Comparison of ENCODE assay signal across 16 cellular contexts in genomic region chrX:103362504-103362903, GRCh38. TPM values are rescaled to one million over a fixed set of nuclear protein-coding genes. Genes with fewer than 3 reads are reported as not detected.
A peak's percentile ranks its signal among the peaks of the same experiment; 100 is the strongest.
DNase-seq lines count a peak whose midpoint lies in the region; ATAC-seq and TF ChIP-seq lines count a peak whose summit lies in the region.
"Had no signal": no experiment of that assay in that cellular context is flagged by ENCODE, and none has a peak within 500 bp of the region (broad histone marks: within the 10 kb centered on the region; RNA-seq: fewer than 3 reads in every experiment).

No MANE protein-coding gene starts in this region.

- DNase-seq in Caco-2 (peak; percentile 37 to 40), NCI-H460 (ENCODE audit: extremely low read depth, low read depth) (peak; percentile 60), endodermal cell (no peak), lung microvascular endothelial cell (ENCODE audit: low read depth in 2 of 2) (peak; percentile 49 to 52), NCI-H2029 (lab: John Stamatoyannopoulos, UW) (no peak), H7 (no peak), NCI-H526 treated with DMSO at 0.1 percent for 48 hours (lab: John Stamatoyannopoulos, UW) (no peak)
- DNase-seq: activated naive CD4-positive, alpha-beta T cell treated with anti-CD3 and anti-CD28 coated beads, Interleukin-2, amount 10 ng/mL, durations not matched to agents 7 days and 5 days; naive B cell; NCI-H1105; NCI-H510A treated with DMSO at 0.1 percent for 48 hours; stimulated activated CD4-positive, alpha-beta T cell treated with anti-CD3 and anti-CD28 coated beads, Interleukin-4, amount 100 ng/mL, for 4 hours; stimulated activated naive B cell treated with anti-CD40 and anti-IgM and Interleukin-4, amounts not matched to agents 10 μg/mL and 1 μg/mL and 100 μg/mL, for 72 hours had no signal

- WGBS in endodermal cell (ENCODE audit: insufficient coverage in 1 of 2, insufficient read length in 1 of 2), 2 experiments = no CpG with 5 or more reads among the region's 1 CpG

- H3K9me3 Mint-ChIP-seq in Caco-2 (ENCODE audit: unreplicated experiment) = no peaks in the 10 kb centered on the region
- peaks cover 5% of the 10 kb centered on the region for H3K9me3 Mint-ChIP-seq in endodermal cell
- H3K9me3 Mint-ChIP-seq: activated naive CD4-positive, alpha-beta T cell treated with anti-CD3 and anti-CD28 coated beads, Interleukin-2, amount 10 ng/mL, durations not matched to agents 7 days and 5 days had no signal

- no TSS peak for BruUV-seq in Caco-2 (replicated peaks; lab: Mats Ljungman, UMichigan)

- H3K36me3 ChIP-seq in Caco-2 (ENCODE audit: control insufficient read depth, insufficient read depth, low read length) (no peaks in the 10 kb centered on the region), endodermal cell (ENCODE audit: control insufficient read depth, insufficient read depth, low read length) (peaks cover 8% of the 10 kb centered on the region), H7 (replicated peaks; ENCODE audit: control insufficient read depth, insufficient read depth, low read length) (peaks cover 4% of the 10 kb centered on the region)
- H3K36me3 ChIP-seq: BLaER1 had no signal

- H3K4me3 Mint-ChIP-seq in Caco-2 (ENCODE audit: unreplicated experiment) (peak overlapping the region; percentile 42), endodermal cell (no peak overlapping the region)
- H3K4me3 Mint-ChIP-seq: activated naive CD4-positive, alpha-beta T cell treated with anti-CD3 and anti-CD28 coated beads, Interleukin-2, amount 10 ng/mL, durations not matched to agents 7 days and 5 days; naive B cell; stimulated activated naive B cell treated with anti-CD40 and anti-IgM and Interleukin-4, amounts not matched to agents 10 μg/mL and 1 μg/mL and 100 μg/mL, for 72 hours had no signal

- H3K36me3 Mint-ChIP-seq in Caco-2 (ENCODE audit: insufficient read depth, unreplicated experiment) (peaks cover 10% of the 10 kb centered on the region), endodermal cell (ENCODE audit: low read depth) (peaks cover 6% of the 10 kb centered on the region)
- H3K36me3 Mint-ChIP-seq: stimulated activated naive B cell treated with anti-CD40 and anti-IgM and Interleukin-4, amounts not matched to agents 10 μg/mL and 1 μg/mL and 100 μg/mL, for 72 hours had no signal

- POLR2A ChIA-PET in Caco-2 (lab: Charles Lee) = interaction anchor here (1.6 kb wide), 1 partner anchor 14 kb away, joined by 4 read pairs; the partner anchor contains the start of gene BEX3

- H3K4me1 Mint-ChIP-seq in Caco-2 (ENCODE audit: low read depth, unreplicated experiment) (peaks cover 34% of the 10 kb centered on the region), endodermal cell (peaks cover 39% of the 10 kb centered on the region)
- H3K4me1 Mint-ChIP-seq: activated naive CD4-positive, alpha-beta T cell treated with anti-CD3 and anti-CD28 coated beads, Interleukin-2, amount 10 ng/mL, durations not matched to agents 7 days and 5 days; stimulated activated naive B cell treated with anti-CD40 and anti-IgM and Interleukin-4, amounts not matched to agents 10 μg/mL and 1 μg/mL and 100 μg/mL, for 72 hours had no signal

- no peaks in the 10 kb centered on the region for H3K9me3 ChIP-seq in Caco-2
- H3K9me3 ChIP-seq in endodermal cell (ENCODE audit: control insufficient read depth, low read length) = no peaks in the 10 kb centered on the region
- H3K9me3 ChIP-seq: BLaER1 had no signal

- ATAC-seq in GM21723 (IDR thresholded peaks at IDR 0.05; ENCODE audit: unreplicated experiment) = no peak
- ATAC-seq: Right ventricle myocardium inferior; stimulated activated naive B cell treated with anti-CD40 and anti-IgM and Interleukin-4, amounts not matched to agents 10 μg/mL and 1 μg/mL and 100 μg/mL, for 72 hours had no signal

- no peaks in the 10 kb centered on the region for H3K27me3 ChIP-seq in Caco-2 (replicated peaks; ENCODE audit: control insufficient read depth, insufficient read depth, low read length)
- H3K27me3 ChIP-seq in endodermal cell (ENCODE audit: control insufficient read depth, insufficient read depth, low read length, poor library complexity, severe bottlenecking) = no peaks in the 10 kb centered on the region
- H3K27me3 ChIP-seq in H7 (ENCODE audit: control insufficient read depth, insufficient read depth, low read length) = no peaks in the 10 kb centered on the region
- H3K27me3 ChIP-seq: BLaER1 had no signal

- no peak overlapping the region for H3K27ac ChIP-seq in endodermal cell (ENCODE audit: low read depth, low read length)
- H3K27ac ChIP-seq: BLaER1 had no signal

- intact Hi-C loops in Caco-2 (cut with micrococcal nuclease; ENCODE audit: unreplicated experiment) = loop anchor here (1.0 to 5.0 kb wide), 3 partner anchors 14 to 100 kb away; partner anchors contain the start of gene BEX3

- H3K27me3 Mint-ChIP-seq in Caco-2 (ENCODE audit: insufficient read depth, unreplicated experiment) (no peaks in the 10 kb centered on the region), endodermal cell (ENCODE audit: insufficient read depth) (no peaks in the 10 kb centered on the region)

- H3K9ac ChIP-seq in endodermal cell (ENCODE audit: extremely low read depth, low read length, poor library complexity, severe bottlenecking) = no peak overlapping the region
- H3K9ac ChIP-seq: BLaER1 had no signal

- H3K4me1 ChIP-seq in Caco-2 = peaks cover 39% of the 10 kb centered on the region
- H3K4me1 ChIP-seq in endodermal cell (ENCODE audit: control insufficient read depth, insufficient read depth, low read length) = peaks cover 3% of the 10 kb centered on the region
- H3K4me1 ChIP-seq: BLaER1 had no signal

- H3K27ac Mint-ChIP-seq in Caco-2 (ENCODE audit: unreplicated experiment) (peak overlapping the region; percentile 78), endodermal cell (no peak overlapping the region)
- H3K27ac Mint-ChIP-seq: activated naive CD4-positive, alpha-beta T cell treated with anti-CD3 and anti-CD28 coated beads, Interleukin-2, amount 10 ng/mL, durations not matched to agents 7 days and 5 days; naive B cell; stimulated activated naive B cell treated with anti-CD40 and anti-IgM and Interleukin-4, amounts not matched to agents 10 μg/mL and 1 μg/mL and 100 μg/mL, for 72 hours had no signal

- H3K4me3 ChIP-seq in Caco-2 (ENCODE audit: low read depth, low read length) = no peak overlapping the region
- H3K4me3 ChIP-seq in endodermal cell (ENCODE audit: low read length) = peak overlapping the region; percentile 23
- no peak overlapping the region for H3K4me3 ChIP-seq in H7 (ENCODE audit: insufficient read depth, low read depth, low read length)
- H3K4me3 ChIP-seq: BLaER1 had no signal

- CTCF ChIA-PET in Caco-2 (lab: Charles Lee) = no interaction called here

- TF ChIP-seq CTCF in Caco-2 (IDR thresholded peaks at IDR 0.05; ENCODE audit: insufficient read depth in 1 of 2, low read depth in 1 of 2, low read length in 1 of 2, severe bottlenecking in 1 of 2, unreplicated experiment in 1 of 2) (no peak), endodermal cell (conservative IDR thresholded peaks at IDR 0.05) (no peak)

RNA-seq across cellular contexts. Expression of gene TCEAL9, which starts 6.2 kb away (rescaled TPM):
- 41.9 and 44.9 TPM in 2 replicates for total RNA-seq in Caco-2 (2022)
- total RNA-seq in NCI-H460 (2014; rRNA removed; shearing (Covaris generic)) = 143 TPM in 2 replicates
- polyA plus RNA-seq in NCI-H460 (2014; cell fraction: nucleus; rRNA removed) = 87.3 and 108 TPM in 2 replicates
- total RNA-seq in endodermal cell = 100 to 1,000 TPM in 1 of 2 donors, 10 to 100 TPM in 1; 97.6 to 125 TPM
- 122 TPM for polyA plus RNA-seq in endodermal cell (2013, experiment 1 of 2)
- 140 TPM for polyA plus RNA-seq in endodermal cell (2013, experiment 2 of 2)
- 64.1 and 83.7 TPM in 2 replicates for total RNA-seq in lung microvascular endothelial cell
- total RNA-seq in H7 (2014; rRNA removed; shearing (Covaris generic)) = 61.7 and 90.7 TPM in 2 replicates

RNA-seq across cellular contexts. Expression of gene BEX3, which starts 13.8 kb away (rescaled TPM):
- total RNA-seq in Caco-2 (2022) = 293 and 367 TPM in 2 replicates
- total RNA-seq in NCI-H460 (2014; rRNA removed; shearing (Covaris generic)) = 310 and 362 TPM in 2 replicates
- 229 and 290 TPM in 2 replicates for polyA plus RNA-seq in NCI-H460 (2014; cell fraction: nucleus; rRNA removed)
- total RNA-seq in endodermal cell = 100 to 1,000 TPM; 595 to 651 TPM
- 492 TPM for polyA plus RNA-seq in endodermal cell (2013, experiment 1 of 2)
- polyA plus RNA-seq in endodermal cell (2013, experiment 2 of 2) = 451 TPM
- total RNA-seq in lung microvascular endothelial cell = 200 and 209 TPM in 2 replicates
- total RNA-seq in H7 (2014; rRNA removed; shearing (Covaris generic)) = 694 and 703 TPM in 2 replicates

RNA-seq across cellular contexts. Expression of gene TCEAL7, which starts 32.5 kb away (rescaled TPM):
- not detected in 2 replicates for total RNA-seq in Caco-2 (2022)
- not detected in 2 replicates for total RNA-seq in NCI-H460 (2014; rRNA removed; shearing (Covaris generic))
- not detected in 2 replicates for polyA plus RNA-seq in NCI-H460 (2014; cell fraction: nucleus; rRNA removed)
- total RNA-seq in endodermal cell = 1 to 10 TPM; 5.3 to 6.7 TPM
- 55.8 TPM for polyA plus RNA-seq in endodermal cell (2013, experiment 1 of 2)
- 58.7 TPM for polyA plus RNA-seq in endodermal cell (2013, experiment 2 of 2)
- 0.22 TPM in 1 of 2 replicates, not detected in the other for total RNA-seq in lung microvascular endothelial cell
- total RNA-seq in H7 (2014; rRNA removed; shearing (Covaris generic)) = 4.5 and 6.5 TPM in 2 replicates

RNA-seq across cellular contexts. Expression of gene BEX2, which starts 51.7 kb away (rescaled TPM):
- total RNA-seq in Caco-2 (2022) (16.8 and 24.5 TPM in 2 replicates), endodermal cell (10 to 100 TPM; 23.6 to 32.3 TPM), lung microvascular endothelial cell (0.65 and 0.79 TPM in 2 replicates)
- total RNA-seq in NCI-H460 (2014; rRNA removed; shearing (Covaris generic)) = 33.3 and 41.1 TPM in 2 replicates
- 3.1 and 10.9 TPM in 2 replicates for polyA plus RNA-seq in NCI-H460 (2014; cell fraction: nucleus; rRNA removed)
- 30.5 TPM for polyA plus RNA-seq in endodermal cell (2013, experiment 1 of 2)
- 31.7 TPM for polyA plus RNA-seq in endodermal cell (2013, experiment 2 of 2)
- 45.4 and 49.8 TPM in 2 replicates for total RNA-seq in H7 (2014; rRNA removed; shearing (Covaris generic))

Comparison
In these comparisons a context has a peak if more than half of its experiments do, and no peak if none do; other contexts are left out.
1. DNase-seq: peak in Caco-2 (2 of 2), NCI-H460 (single experiment) and lung microvascular endothelial cell (2 of 2); none in endodermal cell (single experiment), NCI-H2029 (single experiment), H7 (single experiment) and NCI-H526 treated with DMSO at 0.1 percent for 48 hours (single experiment).